ENCODE assay signal across 9 cellular contexts in the genomic region with DNA sequence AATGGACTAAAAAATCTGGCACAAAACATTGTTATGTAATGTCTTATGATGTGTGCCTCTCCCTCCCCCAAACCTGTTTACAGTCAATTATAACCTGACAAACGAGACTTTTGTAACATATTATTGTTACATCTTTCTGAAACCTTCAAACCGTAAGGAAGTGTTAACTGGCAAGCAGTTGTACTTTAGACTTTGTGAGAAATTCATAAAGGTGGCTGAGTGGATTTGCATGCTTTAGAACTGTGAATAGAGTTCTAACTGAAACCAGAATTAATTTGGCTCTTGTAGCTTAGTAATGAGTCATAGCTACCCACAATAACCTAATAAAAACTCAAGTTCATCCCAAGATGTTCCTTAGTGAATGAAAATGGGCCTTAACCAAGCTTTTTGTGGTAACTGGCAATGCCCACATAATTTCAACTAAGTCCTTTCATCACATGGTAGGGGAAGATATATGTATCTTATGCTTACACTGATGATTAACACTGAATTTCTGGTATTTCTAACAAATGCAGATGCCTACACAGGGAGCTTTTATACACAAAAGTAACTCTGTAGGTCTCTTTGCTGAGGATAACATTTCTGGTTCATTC. TPM values are rescaled to one million over a fixed set of nuclear protein-coding genes. Genes with fewer than 3 reads are reported as not detected.
A peak's percentile ranks its signal among the peaks of the same experiment; 100 is the strongest.
DNase-seq lines count a peak whose midpoint lies in the region; ATAC-seq and TF ChIP-seq lines count a peak whose summit lies in the region.
"Had no signal": no experiment of that assay in that cellular context is flagged by ENCODE, and none has a peak within 500 bp of the region (broad histone marks: within the 10 kb centered on the region; RNA-seq: fewer than 3 reads in every experiment).

No MANE protein-coding gene starts in this region.

- H3K4me3 ChIP-seq in MM.1S (ENCODE audit: low read length) (no peak overlapping the region), right atrium auricular region (no peak overlapping the region)

- peak overlapping the region; percentile 54 for H3K4me2 ChIP-seq in MM.1S (ENCODE audit: low read depth, low read length)

- H3K27me3 ChIP-seq in MM.1S (replicated peaks; ENCODE audit: insufficient read depth, low read length) (no peaks in the 10 kb centered on the region), right atrium auricular region (no peaks in the 10 kb centered on the region)

- TF ChIP-seq CTCF in MM.1S (IDR thresholded peaks at IDR 0.05; ENCODE audit: low read length) (no peak), right atrium auricular region (IDR thresholded peaks at IDR 0.05) (no peak)

- H3K27ac ChIP-seq in MM.1S (ENCODE audit: low read length): peak overlapping the region; percentile 66; the same call in 1 of the 2 replicates
- H3K27ac ChIP-seq in right atrium auricular region: peak overlapping the region in 1 of 2 donors; percentile 24

- ATAC-seq in GM18511 (IDR thresholded peaks at IDR 0.05; ENCODE audit: unreplicated experiment) (peak; percentile 92), GM21825 (IDR thresholded peaks at IDR 0.05; ENCODE audit: unreplicated experiment) (peak; percentile 82)

- H4K20me1 ChIP-seq in MM.1S (ENCODE audit: insufficient read depth, low read length): no peaks in the 10 kb centered on the region

- H3K36me3 ChIP-seq in MM.1S (replicated peaks; ENCODE audit: insufficient read depth, low read length) (no peaks in the 10 kb centered on the region), right atrium auricular region (peaks cover 13% of the 10 kb centered on the region)

- DNase-seq in MM.1S (peak; percentile 30), germinal center (ENCODE audit: low spot score) (peak; percentile 27), mesenteric fat pad (ENCODE audit: low spot score) (no peak), right atrium auricular region (ENCODE audit: low spot score) (no peak), NCI-H1436 treated with DMSO at 0.1 percent for 48 hours (lab: John Stamatoyannopoulos, UW) (no peak)
- DNase-seq in stimulated activated naive CD4-positive, alpha-beta T cell treated with Interleukin-2 at 50 U/mL for 16 hours (lab: John Stamatoyannopoulos, UW): no peak
- DNase-seq: left cardiac atrium had no signal

- H3K4me1 ChIP-seq in MM.1S (ENCODE audit: low read length) (peaks cover 22% of the 10 kb centered on the region), right atrium auricular region (peaks cover 0 to 32% of the 10 kb centered on the region in 2 donors)

- no peaks in the 10 kb centered on the region for H3K79me2 ChIP-seq in MM.1S (ENCODE audit: low read length)

- H3F3A ChIP-seq in MM.1S (ENCODE audit: insufficient read depth, low read length): no peaks in the 10 kb centered on the region

- H3K9me3 ChIP-seq in MM.1S (replicated peaks; ENCODE audit: insufficient read depth, low read length) (no peaks in the 10 kb centered on the region), right atrium auricular region (no peaks in the 10 kb centered on the region)

- no peak overlapping the region for H3K9ac ChIP-seq in MM.1S (ENCODE audit: low read length)

- no peak overlapping the region for H2AFZ ChIP-seq in MM.1S (ENCODE audit: low read length)

- H3K9me2 ChIP-seq in MM.1S (replicated peaks; ENCODE audit: insufficient read depth, low read length): no peaks in the 10 kb centered on the region

RNA-seq across cellular contexts. Expression of a gene that starts 29.7 kb away (rescaled TPM):
- total RNA-seq in mesenteric fat pad (0.90 TPM), right atrium auricular region (1 to 10 TPM in 1 of 2 donors, under 1 TPM in 1; 0.26 to 1.2 TPM)

RNA-seq across cellular contexts. Expression of a gene that starts 29.9 kb away (rescaled TPM):
- 110 TPM for total RNA-seq in mesenteric fat pad
- total RNA-seq in right atrium auricular region: 10 to 100 TPM; 65.7 to 96.1 TPM

RNA-seq across cellular contexts. Expression of a gene that starts 51.3 kb away (rescaled TPM):
- 29.9 TPM for total RNA-seq in mesenteric fat pad
- total RNA-seq in right atrium auricular region: 10 to 100 TPM; 32.1 to 53.6 TPM

Comparison
In these comparisons a context has a peak if more than half of its experiments do, and no peak if none do; other contexts are left out.
1. DNase-seq: peak in MM.1S (single experiment) and germinal center (single experiment); none in mesenteric fat pad (single experiment), right atrium auricular region (single experiment), stimulated activated naive CD4-positive, alpha-beta T cell treated with Interleukin-2 at 50 U/mL for 16 hours (single experiment) and NCI-H1436 treated with DMSO at 0.1 percent for 48 hours (single experiment).